Comparison of ENCODE assay signal across 32 cellular contexts in genomic region chr9:76644647-76645250, GRCh38.
"Had no signal": no experiment of that assay in that cellular context is flagged by ENCODE, and none has a peak within 500 bp of the region (broad histone marks: within the 10 kb centered on the region; RNA-seq: fewer than 3 reads in every experiment).

No MANE protein-coding gene starts in this region.

- H3K4me3 Mint-ChIP-seq: activated B cell treated with CpG ODN at 0.5 μM for 24 hours; activated CD8-positive, alpha-beta T cell treated with anti-CD3 and anti-CD28 coated beads for 36 hours; activated naive CD8-positive, alpha-beta T cell; activated T-cell treated with anti-CD3 and anti-CD28 coated beads, Interleukin-2, amount 50 U/mL, for 4 hours; activated T-helper 17 cell treated with anti-CD3 and anti-CD28 coated beads, Interleukin-2, amount 50 U/mL, for 72 hours; T-helper 17 cell; T-helper 2 cell treated with Interferon-gamma antibody and Interleukin-4, amounts not matched to agents 5 μg/mL and 100 μg/mL, for 36 hours had no signal

- H3K4me1 Mint-ChIP-seq: activated T-helper 17 cell treated with anti-CD3 and anti-CD28 coated beads, Interleukin-2, amount 50 U/mL, for 72 hours had no signal

- DNase-seq: activated B cell treated with CpG ODN at 0.5 μM for 24 hours; activated CD4-positive, alpha-beta T cell treated with anti-CD3 and anti-CD28 coated beads for 48 hours; activated CD4-positive, alpha-beta T cell treated with anti-CD3 and anti-CD28 coated beads, Interleukin-2, amount 50 U/mL, for 1 hour; activated CD4-positive, alpha-beta T cell treated with anti-CD3 and anti-CD28 coated beads, Interleukin-2, amount 50 U/mL, for 48 hours; activated CD8-positive, alpha-beta memory T cell treated with anti-CD3 and anti-CD28 coated beads for 24 hours; activated CD8-positive, alpha-beta T cell treated with anti-CD3 and anti-CD28 coated beads for 36 hours; activated effector memory CD4-positive, alpha-beta T cell treated with Interleukin-2 at 50 U/mL for 16 hours; activated gamma-delta T cell treated with Interleukin-2 at 50 U/mL for 16 hours; activated naive CD4-positive, alpha-beta T cell treated with anti-CD3 and anti-CD28 coated beads, Interleukin-2, amount 50 U/mL, for 16 hours; activated naive CD4-positive, alpha-beta T cell treated with Interleukin-2 at 50 U/mL for 16 hours; activated T-cell treated with anti-CD3 and anti-CD28 coated beads, Interleukin-2, amount 50 U/mL, for 4 hours; amniotic stem cell; anterior cingulate cortex; brain microvascular endothelial cell; caudate nucleus; cortex of kidney; effector CD8-positive, alpha-beta T cell; esophagus squamous epithelium; head of caudate nucleus; T-helper 1 cell; T-helper 17 cell; T1000; WERI-Rb-1 had no signal

- H3K27me3 ChIP-seq: brain microvascular endothelial cell, esophagus squamous epithelium had no signal

- H3K9me3 Mint-ChIP-seq: activated B cell treated with CpG ODN at 0.5 μM for 24 hours; activated CD8-positive, alpha-beta T cell treated with anti-CD3 and anti-CD28 coated beads for 36 hours; activated T-cell treated with anti-CD3 and anti-CD28 coated beads, Interleukin-2, amount 50 U/mL, for 4 hours; activated T-helper 17 cell treated with anti-CD3 and anti-CD28 coated beads, Interleukin-2, amount 50 U/mL, for 72 hours; T-helper 2 cell treated with Interferon-gamma antibody and Interleukin-4, amounts not matched to agents 5 μg/mL and 100 μg/mL, for 36 hours had no signal

- H3K27ac ChIP-seq: brain microvascular endothelial cell, epithelial cell of prostate, WERI-Rb-1 had no signal

- H3K36me3 Mint-ChIP-seq: activated naive CD8-positive, alpha-beta T cell had no signal

- H3K4me3 ChIP-seq: esophagus squamous epithelium had no signal

- H3K9me3 ChIP-seq: esophagus squamous epithelium had no signal

- H3K36me3 ChIP-seq: brain microvascular endothelial cell, esophagus squamous epithelium, WERI-Rb-1 had no signal

- H3K27me3 Mint-ChIP-seq: activated B cell treated with CpG ODN at 0.5 μM for 24 hours; activated CD8-positive, alpha-beta T cell treated with anti-CD3 and anti-CD28 coated beads for 36 hours; activated naive CD8-positive, alpha-beta T cell; activated T-helper 17 cell treated with anti-CD3 and anti-CD28 coated beads, Interleukin-2, amount 50 U/mL, for 72 hours had no signal

- FAIRE-seq: astrocyte, endometrium, endothelial cell of umbilical vein, frontal cortex had no signal

- H3K27ac Mint-ChIP-seq: activated B cell treated with CpG ODN at 0.5 μM for 24 hours; activated CD8-positive, alpha-beta T cell treated with anti-CD3 and anti-CD28 coated beads for 36 hours; activated naive CD8-positive, alpha-beta T cell; activated T-helper 17 cell treated with anti-CD3 and anti-CD28 coated beads, Interleukin-2, amount 50 U/mL, for 72 hours; T-helper 17 cell; T-helper 2 cell treated with Interferon-gamma antibody and Interleukin-4, amounts not matched to agents 5 μg/mL and 100 μg/mL, for 36 hours had no signal

- ATAC-seq: activated CD4-positive, CD25-positive, alpha-beta regulatory T cell treated with anti-CD3 and anti-CD28 coated beads, Interleukin-2, amount 50 U/mL, for 24 hours; activated CD8-positive, alpha-beta T cell treated with anti-CD3 and anti-CD28 coated beads for 36 hours; activated T-cell treated with anti-CD3 and anti-CD28 coated beads, Interleukin-2, amount 50 U/mL, for 4 hours; activated T-helper 17 cell treated with anti-CD3 and anti-CD28 coated beads, Interleukin-2, amount 50 U/mL, for 72 hours; T-helper 17 cell had no signal
